14 cellular contexts compared by ENCODE assay signal in the genomic region with DNA sequence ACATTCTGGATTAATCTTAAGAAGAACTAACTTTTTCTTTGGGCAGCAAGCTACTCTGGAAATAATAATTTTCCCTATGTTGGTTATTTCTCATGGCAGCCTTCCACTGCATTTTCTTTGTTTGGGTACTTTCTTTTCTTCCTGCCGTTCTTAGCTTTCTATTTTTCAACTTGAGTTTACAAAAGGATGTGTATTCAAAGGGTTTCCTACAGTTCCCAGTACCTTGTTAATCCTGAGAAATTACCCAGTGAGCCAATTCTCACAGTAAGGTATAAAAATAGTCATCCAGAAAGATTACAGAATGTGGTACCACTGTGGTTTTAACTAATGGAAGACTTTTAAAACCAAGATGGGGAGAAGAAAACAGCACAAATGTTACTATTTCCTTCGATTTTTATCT. TPM values are rescaled to one million over a fixed set of nuclear protein-coding genes. Genes with fewer than 3 reads are reported as not detected.
"Had no signal": no experiment of that assay in that cellular context is flagged by ENCODE, and none has a peak within 500 bp of the region (broad histone marks: within the 10 kb centered on the region; RNA-seq: fewer than 3 reads in every experiment).

No MANE protein-coding gene starts in this region.

- H3K27me3 ChIP-seq: gastrocnemius medialis, heart right ventricle, neutrophil, upper lobe of right lung had no signal

- H3K36me3 ChIP-seq: gastrocnemius medialis, neutrophil had no signal

- H3K9me3 ChIP-seq: gastrocnemius medialis, heart right ventricle, neutrophil, upper lobe of right lung had no signal

- DNase-seq: activated naive CD4-positive, alpha-beta T cell treated with anti-CD3 and anti-CD28 coated beads for 36 hours; activated T-cell treated with anti-CD3 and anti-CD28 coated beads for 4 hours; effector memory CD8-positive, alpha-beta T cell; gastrocnemius medialis; heart right ventricle; islet precursor cell; mesenchymal stem cell; natural killer cell; posterior cingulate gyrus; stimulated activated CD4-positive, alpha-beta T cell treated with anti-CD3 and anti-CD28 coated beads, Interleukin-4, amount 100 ng/mL, for 24 hours; stimulated activated naive CD4-positive, alpha-beta T cell; upper lobe of right lung had no signal

- H3K27ac ChIP-seq: neutrophil, upper lobe of right lung had no signal

- H3K4me3 ChIP-seq: gastrocnemius medialis, heart right ventricle, upper lobe of right lung had no signal

RNA-seq across cellular contexts. Expression of a gene that starts 20.2 kb away (rescaled TPM):
- total RNA-seq: epithelial cell of proximal tubule had no signal
